20 cellular contexts compared by ENCODE assay signal in the genomic region with DNA sequence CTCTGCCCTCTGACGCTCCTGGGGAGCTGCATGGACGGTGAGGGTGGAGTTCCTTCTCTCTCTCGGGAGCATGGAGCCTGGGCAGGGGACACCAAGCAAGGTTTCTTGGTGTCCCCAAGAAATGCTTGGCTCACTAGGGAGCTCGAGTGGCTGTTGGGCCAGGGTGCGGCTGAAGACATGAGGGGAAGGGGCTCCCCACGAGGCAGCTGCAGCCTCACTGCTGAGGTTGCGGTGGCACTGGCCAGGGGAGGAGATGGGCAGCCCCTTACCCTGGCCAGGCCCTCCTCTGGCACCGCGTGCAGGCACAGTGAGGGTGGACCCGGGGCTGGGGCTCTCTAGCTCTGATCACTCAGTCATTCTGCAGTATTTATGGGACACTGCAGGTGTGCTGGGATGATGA. TPM values are rescaled to one million over a fixed set of nuclear protein-coding genes. Genes with fewer than 3 reads are reported as not detected.
DNase-seq lines count a peak whose midpoint lies in the region; ATAC-seq and TF ChIP-seq lines count a peak whose summit lies in the region.
"Had no signal": no experiment of that assay in that cellular context is flagged by ENCODE, and none has a peak within 500 bp of the region (broad histone marks: within the 10 kb centered on the region; RNA-seq: fewer than 3 reads in every experiment).

No MANE protein-coding gene starts in this region.

- H3K9me3 ChIP-seq in heart right ventricle = no peaks in the 10 kb centered on the region
- no peaks in the 10 kb centered on the region for H3K9me3 ChIP-seq in right atrium auricular region
- H3K9me3 ChIP-seq in neuronal stem cell (replicated peaks in 1 of 2; ENCODE audit: control insufficient read depth in 2 of 2, insufficient read depth in 1 of 2, low read depth in 1 of 2, low read length in 2 of 2) = no peaks in the 10 kb centered on the region
- H3K9me3 ChIP-seq: esophagus squamous epithelium, prostate gland had no signal

- H3K14ac ChIP-seq in neuronal stem cell (ENCODE audit: low read length) = peak overlapping the region; percentile 90

- peak overlapping the region; percentile 80 for H3K4ac ChIP-seq in neuronal stem cell (ENCODE audit: low read length)

- no peak overlapping the region for H4K8ac ChIP-seq in neuronal stem cell (ENCODE audit: low read depth, low read length)

- intact Hi-C loops in heart right ventricle (cut with DNase I) = no loop called here
- intact Hi-C loops in head of caudate nucleus (cut with DNase I) = no loop called here

- H3K27me3 ChIP-seq in heart right ventricle (no peaks in the 10 kb centered on the region), right atrium auricular region (no peaks in the 10 kb centered on the region), neuronal stem cell (ENCODE audit: control insufficient read depth in 3 of 3, insufficient read depth in 3 of 3, low read depth in 1 of 3, low read length in 3 of 3) (peaks cover 0 to 58% (median 0%) of the 10 kb centered on the region in 3 experiments)

- H4K91ac ChIP-seq in neuronal stem cell (ENCODE audit: low read depth, low read length, poor library complexity) = peak overlapping the region; percentile 93

- DNase-seq in heart right ventricle = peak; percentile 1 to 2
- no peak for DNase-seq in right atrium auricular region (ENCODE audit: low spot score)
- peak in 22 of 42 donors; percentile 1 to 31 (median 7) for DNase-seq in head of caudate nucleus
- no peak for DNase-seq in neuronal stem cell (ENCODE audit: low spot score)
- DNase-seq in ureter (ENCODE audit: low spot score) = peak; percentile 32
- no peak for DNase-seq in ACHN
- DNase-seq in MV-4-11 (lab: John Stamatoyannopoulos, UW) = no peak
- no peak for DNase-seq in stimulated activated CD4-positive, alpha-beta T cell treated with anti-CD3 and anti-CD28 coated beads, Interleukin-4, amount 100 ng/mL, for 24 hours
- DNase-seq: activated CD8-positive, alpha-beta T cell treated with anti-CD3 and anti-CD28 coated beads, Interleukin-2, amount 10 ng/mL, durations not matched to agents 7 days and 5 days; activated gamma-delta T cell treated with Interleukin-2 at 50 U/mL for 16 hours; amygdala; effector CD8-positive, alpha-beta T cell; esophagus squamous epithelium; mammary epithelial cell; NCI-H1436 treated with DMSO at 0.1 percent for 48 hours; NCI-H2171; NCI-H526 treated with DMSO at 0.1 percent for 48 hours had no signal

- H3K4me2 ChIP-seq in neuronal stem cell (ENCODE audit: insufficient read depth, low read length, poor library complexity, severe bottlenecking) = no peak overlapping the region

- peak overlapping the region; percentile 12 for H3K9ac ChIP-seq in neuronal stem cell (ENCODE audit: low read depth, low read length, poor library complexity)

- H2AK5ac ChIP-seq in neuronal stem cell (ENCODE audit: low read depth, low read length) = peak overlapping the region; percentile 82

- H3K4me1 ChIP-seq in heart right ventricle (peaks cover 0 to 9% (median 0%) of the 10 kb centered on the region in 9 donors), right atrium auricular region (no peaks in the 10 kb centered on the region), neuronal stem cell (ENCODE audit: control insufficient read depth in 2 of 2, insufficient read depth in 1 of 2, low read depth in 1 of 2, low read length in 2 of 2) (peaks cover 0 to 21% of the 10 kb centered on the region in 2 donors)
- H3K4me1 ChIP-seq: prostate gland had no signal

- H3K18ac ChIP-seq in neuronal stem cell (ENCODE audit: low read length) = peak overlapping the region; percentile 94

- no peaks in the 10 kb centered on the region for H3K79me1 ChIP-seq in neuronal stem cell (ENCODE audit: low read depth, low read length)

- peak overlapping the region; percentile 100 for H2BK12ac ChIP-seq in neuronal stem cell (ENCODE audit: low read length)

- H2BK120ac ChIP-seq in neuronal stem cell (ENCODE audit: low read depth, low read length) = peak overlapping the region; percentile 6

- TF ChIP-seq CTCF in heart right ventricle (IDR thresholded peaks at IDR 0.05) (no peak), right atrium auricular region (IDR thresholded peaks at IDR 0.05) (no peak)

- ATAC-seq in heart right ventricle = no peak
- ATAC-seq: activated CD8-positive, alpha-beta T cell treated with anti-CD3 and anti-CD28 coated beads, Interleukin-2, amount 10 ng/mL, durations not matched to agents 7 days and 5 days; naive thymus-derived CD4-positive, alpha-beta T cell had no signal

- H2BK5ac ChIP-seq in neuronal stem cell (ENCODE audit: low read length) = peak overlapping the region; percentile 42

- no peak overlapping the region for H2AFZ ChIP-seq in neuronal stem cell (ENCODE audit: low read length)

- H3K36me3 ChIP-seq in heart right ventricle = no peaks in the 10 kb centered on the region
- no peaks in the 10 kb centered on the region for H3K36me3 ChIP-seq in right atrium auricular region
- H3K36me3 ChIP-seq in neuronal stem cell (replicated peaks in 1 of 2; ENCODE audit: control insufficient read depth in 2 of 2, insufficient read depth in 2 of 2, low read length in 2 of 2) = no peaks in the 10 kb centered on the region
- H3K36me3 ChIP-seq: esophagus squamous epithelium, prostate gland had no signal

- H3K23ac ChIP-seq in neuronal stem cell (ENCODE audit: low read depth, low read length, poor library complexity) = peak overlapping the region; percentile 8

- in situ Hi-C loops in ACHN (cut with HindIII; ENCODE audit: low pct_ligation_motif_present, low pct_unique_long_range_greater_than_20kb, low sequenced_read_pairs) = no loop called here

- no peak overlapping the region for H3K27ac ChIP-seq in heart right ventricle
- no peak overlapping the region for H3K27ac ChIP-seq in right atrium auricular region
- no peak overlapping the region for H3K27ac ChIP-seq in neuronal stem cell (replicated peaks; ENCODE audit: low read length)
- H3K27ac ChIP-seq: esophagus squamous epithelium, prostate gland had no signal

- peak overlapping the region; percentile 92 for H2BK15ac ChIP-seq in neuronal stem cell (ENCODE audit: low read length)

- H3K4me3 ChIP-seq in heart right ventricle = no peak overlapping the region
- H3K4me3 ChIP-seq in right atrium auricular region = no peak overlapping the region
- no peak overlapping the region for H3K4me3 ChIP-seq in neuronal stem cell (ENCODE audit: low read length in 2 of 2)
- H3K4me3 ChIP-seq: esophagus squamous epithelium, prostate gland had no signal

- WGBS in heart right ventricle, 2 donors = 81 to 92% methylated on average over 10 of the region's 10 CpGs
- no CpG with 5 or more reads among the region's 10 CpGs for WGBS in neuronal stem cell (ENCODE audit: extremely low coverage in 2 of 2, insufficient read length in 2 of 2, insufficient replicate concordance in 1 of 2), 2 donors

RNA-seq across cellular contexts. Expression of a gene that starts 43.5 kb away (rescaled TPM):
- 10 to 100 TPM; 29.4 to 48.2 (median 40.1) TPM for total RNA-seq in heart right ventricle
- polyA plus RNA-seq in heart right ventricle = 10 to 100 TPM; 28.6 to 49.5 TPM
- 10 to 100 TPM; 34.1 to 39.6 TPM for total RNA-seq in right atrium auricular region
- 46.4 TPM for polyA plus RNA-seq in neuronal stem cell (2013, experiment 1 of 2)
- 47.5 TPM for polyA plus RNA-seq in neuronal stem cell (2013, experiment 2 of 2)
- 72.0 TPM for total RNA-seq in ureter

RNA-seq across cellular contexts. Expression of a gene that starts 52.9 kb away (rescaled TPM):
- total RNA-seq in heart right ventricle = 10 to 100 TPM; 25.5 to 45.9 (median 32.1) TPM
- 10 to 100 TPM; 14.9 to 27.0 TPM for polyA plus RNA-seq in heart right ventricle
- 10 to 100 TPM; 13.7 to 24.0 TPM for total RNA-seq in right atrium auricular region
- polyA plus RNA-seq in neuronal stem cell (2013, experiment 1 of 2) = 0.57 TPM
- 0.60 TPM for polyA plus RNA-seq in neuronal stem cell (2013, experiment 2 of 2)
- total RNA-seq in ureter = 129 TPM
- total RNA-seq: activated CD8-positive, alpha-beta T cell treated with anti-CD3 and anti-CD28 coated beads, Interleukin-2, amount 10 ng/mL, durations not matched to agents 7 days and 5 days; CD8-positive, alpha-beta memory T cell; naive thymus-derived CD4-positive, alpha-beta T cell had no signal
- polyA plus RNA-seq: CD8-positive, alpha-beta memory T cell; naive thymus-derived CD4-positive, alpha-beta T cell had no signal

Comparison
In these comparisons a context has a peak if more than half of its experiments do, and no peak if none do; other contexts are left out.
1. DNase-seq: peak in heart right ventricle (2 of 2), head of caudate nucleus (22 of 42) and ureter (single experiment); none in right atrium auricular region (single experiment), neuronal stem cell (single experiment), ACHN (single experiment), MV-4-11 (single experiment) and stimulated activated CD4-positive, alpha-beta T cell treated with anti-CD3 and anti-CD28 coated beads, Interleukin-4, amount 100 ng/mL, for 24 hours (single experiment).